ENCODE assay signal across 1 cellular context in genomic region chr17:77453613-77454559, GRCh38.
TF ChIP-seq lines count a peak whose summit lies in the region.

No MANE protein-coding gene starts in this region.

TF ChIP-seq in HepG2, 621 proteins besides CTCF, POLR2A, EP300 and RAD21 (continued from another document):
- TF ChIP-seq NR2C2 (CRISPR knock-in tag; IDR thresholded peaks at IDR 0.05; ENCODE audit: borderline replicate concordance) (peak; percentile 92), GABPB1 (CRISPR knock-in tag; IDR thresholded peaks at IDR 0.05) (peak; percentile 92), ZNF772 (CRISPR knock-in tag; IDR thresholded peaks at IDR 0.05) (peak; percentile 24; the same call in 1 of the 2 replicates), ZNF619 (CRISPR knock-in tag; IDR thresholded peaks at IDR 0.05) (no peak), TBX3 (IDR thresholded peaks at IDR 0.05; ENCODE audit: borderline replicate concordance) (no peak), HNRNPUL1 (IDR thresholded peaks at IDR 0.05; ENCODE audit: low read depth, low read length) (no peak), ZNF124 (CRISPR knock-in tag; IDR thresholded peaks at IDR 0.05) (peak; percentile 60; the same call in 1 of the 2 replicates), DRAP1 (CRISPR knock-in tag; IDR thresholded peaks at IDR 0.05) (peak; percentile 72), E2F5 (CRISPR knock-in tag; conservative IDR thresholded peaks at IDR 0.05) (no peak), ZNF280B (CRISPR knock-in tag; IDR thresholded peaks at IDR 0.05; ENCODE audit: borderline replicate concordance) (peak; percentile 44; the same call in 1 of the 2 replicates), ATF7 (IDR thresholded peaks at IDR 0.05) (0 out of 2 replicates have a peak, but pooled peaks have one; percentile 2), ATF7 (CRISPR knock-in tag; IDR thresholded peaks at IDR 0.05) (no peak; the same call in 1 of the 2 replicates), HNRNPH1 (optimal IDR thresholded peaks at IDR 0.05; ENCODE audit: low read depth, low read length) (peak; percentile 77), SP1 (IDR thresholded peaks at IDR 0.05) (no peak), SP1 (CRISPR knock-in tag; IDR thresholded peaks at IDR 0.05) (peak; percentile 58), DR1 (CRISPR knock-in tag; IDR thresholded peaks at IDR 0.05) (no peak), PATZ1 (CRISPR knock-in tag; IDR thresholded peaks at IDR 0.05) (peak; percentile 87), KDM3A (CRISPR knock-in tag; IDR thresholded peaks at IDR 0.05; ENCODE audit: low read depth) (0 out of 2 replicates have a peak, but pooled peaks have one; percentile 52), ZNF580 (CRISPR knock-in tag; IDR thresholded peaks at IDR 0.05; ENCODE audit: borderline replicate concordance, low read depth) (peak; percentile 62; the same call in 1 of the 2 replicates), ZHX1 (CRISPR knock-in tag; IDR thresholded peaks at IDR 0.05; ENCODE audit: low read depth) (0 out of 2 replicates have a peak, but pooled peaks have one; percentile 74), CHCHD3 (CRISPR knock-in tag; IDR thresholded peaks at IDR 0.05) (no peak), ARNTL (CRISPR knock-in tag; IDR thresholded peaks at IDR 0.05) (peak; percentile 61), ZC3H13 (CRISPR knock-in tag; IDR thresholded peaks at IDR 0.05) (peak; percentile 50; the same call in 1 of the 2 replicates), HNF4A (CRISPR knock-in tag; IDR thresholded peaks at IDR 0.05) (peak; percentile 97), TFDP1 (CRISPR knock-in tag; IDR thresholded peaks at IDR 0.05; ENCODE audit: borderline replicate concordance) (peak; percentile 57; the same call in 1 of the 2 replicates), ZNF512 (CRISPR knock-in tag; IDR thresholded peaks at IDR 0.05) (no peak), PLSCR1 (CRISPR knock-in tag; IDR thresholded peaks at IDR 0.05; ENCODE audit: borderline replicate concordance) (no peak), RXRA (CRISPR knock-in tag; IDR thresholded peaks at IDR 0.05) (peak; percentile 91)
